In the genomic region with DNA sequence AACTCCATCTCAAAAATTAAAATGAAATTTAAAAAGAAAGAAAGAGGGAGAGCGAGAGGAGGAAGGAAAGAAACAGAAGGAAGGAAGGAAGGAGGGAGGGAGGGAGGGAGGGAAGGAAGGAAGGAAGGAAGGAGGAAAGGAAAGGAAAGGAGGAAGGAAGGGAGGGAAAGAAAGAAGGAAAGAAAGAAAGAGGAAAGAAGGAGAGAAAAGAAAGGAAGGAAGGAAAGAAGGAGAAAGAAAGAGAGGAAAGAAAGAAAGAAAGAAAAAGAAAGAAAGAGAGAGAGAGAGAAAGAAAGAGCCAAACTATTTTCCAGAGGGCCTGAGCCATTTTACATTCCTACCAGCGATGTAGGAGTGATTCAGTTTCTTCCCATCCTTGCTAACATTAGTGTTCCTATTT, we compare ENCODE assay signal across 9 cellular contexts.
"Had no signal": no experiment of that assay in that cellular context is flagged by ENCODE, and none has a peak within 500 bp of the region (broad histone marks: within the 10 kb centered on the region; RNA-seq: fewer than 3 reads in every experiment).

No MANE protein-coding gene starts in this region.

- H3K27me3 Mint-ChIP-seq: IgD-negative memory B cell had no signal

- DNase-seq: GM23248, GOT3, H9, HCEC 1CT, HFFc6, KG1 had no signal

- H3K9me3 Mint-ChIP-seq: HFFc6 had no signal

- H3K4me3 Mint-ChIP-seq: H9, HFFc6, IgD-negative memory B cell had no signal

- FAIRE-seq: H54, HTR-8/SVneo had no signal

- H3K4me3 ChIP-seq: GM23248 had no signal

- H3K27ac Mint-ChIP-seq: H9, HFFc6, IgD-negative memory B cell had no signal

- H3K4me1 Mint-ChIP-seq: IgD-negative memory B cell had no signal

- H2AFZ ChIP-seq: GM23248 had no signal

- H3K27ac ChIP-seq: GM23248 had no signal

- H3K9ac ChIP-seq: GM23248 had no signal
